9 cellular contexts compared by ENCODE assay signal in the genomic region with DNA sequence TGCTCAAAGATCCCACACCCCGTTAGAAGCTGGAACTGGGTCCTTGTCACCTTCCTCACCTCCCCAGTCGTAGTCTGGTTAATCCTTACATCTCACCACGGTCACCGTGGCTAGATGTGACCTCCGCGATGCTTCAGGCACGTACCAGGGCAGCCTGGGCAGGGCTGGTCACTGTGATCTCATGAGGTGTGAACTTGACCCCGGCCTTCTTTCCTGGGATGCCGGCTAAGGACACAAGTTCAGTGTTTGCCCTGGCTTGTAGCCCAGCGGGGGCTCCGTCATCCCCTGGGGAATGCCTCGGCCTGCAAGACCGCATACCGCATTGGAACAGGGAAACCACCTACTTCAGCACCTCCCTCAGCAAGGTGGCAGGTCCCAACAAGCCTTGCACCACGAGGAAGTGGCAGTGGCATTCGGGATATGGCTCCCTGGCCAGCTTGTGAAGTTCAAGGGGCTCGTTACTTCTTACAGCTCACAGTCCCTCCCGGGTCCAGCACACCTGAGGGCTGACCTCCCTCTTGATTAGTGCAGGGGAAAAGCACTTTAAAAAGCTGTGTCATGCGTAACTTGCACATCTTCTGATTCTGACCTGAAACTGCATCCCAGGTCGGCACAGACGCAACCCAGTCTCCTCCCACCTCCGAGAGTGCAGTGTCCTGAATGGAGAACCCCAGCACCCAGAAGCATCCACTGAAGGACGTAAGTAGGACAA. TPM values are rescaled to one million over a fixed set of nuclear protein-coding genes. Genes with fewer than 3 reads are reported as not detected.
DNase-seq lines count a peak whose midpoint lies in the region; ATAC-seq and TF ChIP-seq lines count a peak whose summit lies in the region.
"Had no signal": no experiment of that assay in that cellular context is flagged by ENCODE, and none has a peak within 500 bp of the region (broad histone marks: within the 10 kb centered on the region; RNA-seq: fewer than 3 reads in every experiment).

No MANE protein-coding gene starts in this region.

- no peaks in the 10 kb centered on the region for H3K9me3 Mint-ChIP-seq in activated CD4-positive, alpha-beta T cell treated with anti-CD3 and anti-CD28 coated beads, Interleukin-2, amount 10 ng/mL, durations not matched to agents 7 days and 5 days
- no peaks in the 10 kb centered on the region for H3K9me3 Mint-ChIP-seq in T-helper 2 cell treated with Interferon-gamma antibody and Interleukin-4, amounts not matched to agents 5 μg/mL and 100 μg/mL, for 36 hours
- H3K9me3 Mint-ChIP-seq in glutamatergic neuron (ENCODE audit: unreplicated experiment) = peaks cover 9% of the 10 kb centered on the region

- H3K4me1 Mint-ChIP-seq in activated CD4-positive, alpha-beta T cell treated with anti-CD3 and anti-CD28 coated beads, Interleukin-2, amount 10 ng/mL, durations not matched to agents 7 days and 5 days = peaks cover 45% of the 10 kb centered on the region
- H3K4me1 Mint-ChIP-seq in T-helper 2 cell treated with Interferon-gamma antibody and Interleukin-4, amounts not matched to agents 5 μg/mL and 100 μg/mL, for 36 hours (ENCODE audit: low read depth) = peaks cover 28% of the 10 kb centered on the region
- H3K4me1 Mint-ChIP-seq in glutamatergic neuron (ENCODE audit: low read depth, unreplicated experiment) = peaks cover 9% of the 10 kb centered on the region

- H3K4me1 ChIP-seq in testis = peaks cover 13% of the 10 kb centered on the region

- H3K36me3 Mint-ChIP-seq in activated CD4-positive, alpha-beta T cell treated with anti-CD3 and anti-CD28 coated beads, Interleukin-2, amount 10 ng/mL, durations not matched to agents 7 days and 5 days (ENCODE audit: low read depth) = peaks cover 33% of the 10 kb centered on the region
- peaks cover 48% of the 10 kb centered on the region for H3K36me3 Mint-ChIP-seq in T-helper 2 cell treated with Interferon-gamma antibody and Interleukin-4, amounts not matched to agents 5 μg/mL and 100 μg/mL, for 36 hours (ENCODE audit: low read depth)
- no peaks in the 10 kb centered on the region for H3K36me3 Mint-ChIP-seq in glutamatergic neuron (ENCODE audit: unreplicated experiment)

- intact Hi-C loops in testis (cut with DNase I; ENCODE audit: low total_unique reads) = loop anchor here (10.0 kb wide), 1 partner anchor 173 kb away; no protein-coding TSS in a partner anchor

- H3K27ac Mint-ChIP-seq in activated CD4-positive, alpha-beta T cell treated with anti-CD3 and anti-CD28 coated beads, Interleukin-2, amount 10 ng/mL, durations not matched to agents 7 days and 5 days = peak overlapping the region; percentile 91
- H3K27ac Mint-ChIP-seq in T-helper 2 cell treated with Interferon-gamma antibody and Interleukin-4, amounts not matched to agents 5 μg/mL and 100 μg/mL, for 36 hours = peak overlapping the region; percentile 91
- peak overlapping the region; percentile 59 for H3K27ac Mint-ChIP-seq in glutamatergic neuron (ENCODE audit: unreplicated experiment)

- no peak overlapping the region for H3K4me3 ChIP-seq in testis
- H3K4me3 ChIP-seq: SK-N-MC had no signal

- TF ChIP-seq POLR2A in testis (IDR thresholded peaks at IDR 0.05) = no peak

- TF ChIP-seq CTCF in glutamatergic neuron (IDR thresholded peaks at IDR 0.05; ENCODE audit: partially characterized antibody, unreplicated experiment) = no peak
- no peak for TF ChIP-seq CTCF in testis (IDR thresholded peaks at IDR 0.05)

- no peaks in the 10 kb centered on the region for H3K9me3 ChIP-seq in testis

- CTCF ChIA-PET in activated CD4-positive, alpha-beta T cell treated with anti-CD3 and anti-CD28 coated beads, Interleukin-2, amount 10 ng/mL, durations not matched to agents 7 days and 5 days (lab: Charles Lee) = interaction anchor here (0.6 to 6.5 kb wide), 4 partner anchors 11 to 1050 kb away, joined by 3 to 30 read pairs (median 11); no protein-coding TSS in a partner anchor

- no peak for DNase-seq in activated CD4-positive, alpha-beta T cell treated with anti-CD3 and anti-CD28 coated beads, Interleukin-2, amount 10 ng/mL, durations not matched to agents 7 days and 5 days
- no peak for DNase-seq in activated CD4-positive, alpha-beta T cell treated with anti-CD3 and anti-CD28 coated beads, Interleukin-2, amount 50 U/mL, for 1 hour
- DNase-seq in T-helper 2 cell treated with Interferon-gamma antibody and Interleukin-4, amounts not matched to agents 5 μg/mL and 100 μg/mL, for 36 hours (ENCODE audit: low spot score) = no peak
- DNase-seq in glutamatergic neuron = no peak
- DNase-seq in testis = peak; percentile 17
- no peak for DNase-seq in NCI-H748 treated with DMSO at 0.1 percent for 48 hours (lab: John Stamatoyannopoulos, UW)

- 73% methylated on average over 10 to 23 of the region's 23 CpGs for WGBS in testis, 2 donors

- H3K36me3 ChIP-seq in testis (ENCODE audit: low read depth, missing control alignments) = no peaks in the 10 kb centered on the region

- peak overlapping the region; percentile 85 for H3K4me3 Mint-ChIP-seq in activated CD4-positive, alpha-beta T cell treated with anti-CD3 and anti-CD28 coated beads, Interleukin-2, amount 10 ng/mL, durations not matched to agents 7 days and 5 days
- peak overlapping the region; percentile 90 for H3K4me3 Mint-ChIP-seq in T-helper 2 cell treated with Interferon-gamma antibody and Interleukin-4, amounts not matched to agents 5 μg/mL and 100 μg/mL, for 36 hours
- H3K4me3 Mint-ChIP-seq in glutamatergic neuron (ENCODE audit: unreplicated experiment) = peak overlapping the region; percentile 43

- POLR2A ChIA-PET in activated CD4-positive, alpha-beta T cell treated with anti-CD3 and anti-CD28 coated beads, Interleukin-2, amount 10 ng/mL, durations not matched to agents 7 days and 5 days (lab: Charles Lee) = no interaction called here

- ATAC-seq in HG02678 (IDR thresholded peaks at IDR 0.05; ENCODE audit: unreplicated experiment) = no peak
- ATAC-seq in HG02970 (IDR thresholded peaks at IDR 0.05; ENCODE audit: low FRiP score, unreplicated experiment) = no peak

- H3K27me3 Mint-ChIP-seq in activated CD4-positive, alpha-beta T cell treated with anti-CD3 and anti-CD28 coated beads, Interleukin-2, amount 10 ng/mL, durations not matched to agents 7 days and 5 days = no peaks in the 10 kb centered on the region
- no peaks in the 10 kb centered on the region for H3K27me3 Mint-ChIP-seq in T-helper 2 cell treated with Interferon-gamma antibody and Interleukin-4, amounts not matched to agents 5 μg/mL and 100 μg/mL, for 36 hours (ENCODE audit: low read depth)
- H3K27me3 Mint-ChIP-seq in glutamatergic neuron (ENCODE audit: unreplicated experiment) = peaks cover 6% of the 10 kb centered on the region

- no peaks in the 10 kb centered on the region for H3K27me3 ChIP-seq in testis

- H3K27ac ChIP-seq in testis = no peak overlapping the region
- H3K27ac ChIP-seq: SK-N-MC had no signal

RNA-seq across cellular contexts. Expression of a gene that starts 25.9 kb away (rescaled TPM):
- total RNA-seq in activated CD4-positive, alpha-beta T cell treated with anti-CD3 and anti-CD28 coated beads, Interleukin-2, amount 10 ng/mL, durations not matched to agents 7 days and 5 days = 10 to 100 TPM; 49.1 to 50.7 TPM
- total RNA-seq in glutamatergic neuron (ENCODE audit: unreplicated experiment) = 17.2 TPM
- 10 to 100 TPM; 17.4 to 25.4 TPM for total RNA-seq in testis
- 15.0 TPM for polyA plus RNA-seq in testis (ENCODE audit: insufficient read depth, low read depth, low replicate concordance)

RNA-seq across cellular contexts. Expression of a gene that starts 26.1 kb away (rescaled TPM):
- 1 to 10 TPM; 2.5 to 5.2 TPM for total RNA-seq in activated CD4-positive, alpha-beta T cell treated with anti-CD3 and anti-CD28 coated beads, Interleukin-2, amount 10 ng/mL, durations not matched to agents 7 days and 5 days
- 34.5 TPM for total RNA-seq in glutamatergic neuron (ENCODE audit: unreplicated experiment)
- total RNA-seq in testis = 10 to 100 TPM; 33.8 to 73.0 TPM
- 106 TPM for polyA plus RNA-seq in testis (ENCODE audit: insufficient read depth, low read depth, low replicate concordance)
